23 cellular contexts compared by ENCODE assay signal in the genomic region with DNA sequence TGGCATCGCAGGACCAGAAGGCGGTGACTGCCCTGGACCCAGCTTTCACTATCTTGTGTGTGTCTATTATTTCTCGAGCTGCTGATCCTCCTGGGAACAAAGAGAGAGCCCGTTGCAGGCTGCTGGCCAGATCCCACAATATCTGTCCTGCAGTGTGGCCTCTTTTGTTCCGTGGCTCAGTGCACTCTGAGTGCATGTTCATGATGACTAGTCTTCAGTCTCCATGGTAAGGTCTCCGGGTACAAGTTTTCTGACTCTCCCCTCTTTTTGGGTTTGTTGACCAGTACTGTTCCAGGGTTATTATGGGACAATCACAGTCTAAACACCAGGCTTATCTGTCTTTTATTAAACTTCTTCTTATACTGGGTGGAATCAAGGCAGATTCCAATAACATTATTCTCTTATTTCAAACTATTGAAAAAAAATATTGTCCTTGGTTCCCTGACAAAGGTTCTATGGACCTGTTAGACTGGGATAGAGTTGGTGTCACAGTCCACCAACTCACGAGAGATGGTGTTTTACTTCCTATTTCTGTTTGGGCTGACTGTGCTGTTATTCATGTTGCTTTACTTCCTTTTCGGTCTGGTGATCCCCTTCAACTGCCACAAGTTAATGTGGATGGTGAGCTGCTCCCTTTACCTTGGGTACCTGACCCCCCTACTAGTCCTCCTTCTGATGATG.
"Had no signal": no experiment of that assay in that cellular context is flagged by ENCODE, and none has a peak within 500 bp of the region (broad histone marks: within the 10 kb centered on the region; RNA-seq: fewer than 3 reads in every experiment).

No MANE protein-coding gene starts in this region.

- DNase-seq: activated CD4-positive, alpha-beta T cell treated with anti-CD3 and anti-CD28 coated beads for 36 hours; activated CD4-positive, alpha-beta T cell treated with anti-CD3 and anti-CD28 coated beads, Interleukin-2, amount 50 U/mL, for 48 hours; activated CD8-positive, alpha-beta memory T cell treated with anti-CD3 and anti-CD28 coated beads, Interleukin-2, amount 10 ng/mL, durations not matched to agents 7 days and 5 days; activated naive CD4-positive, alpha-beta T cell treated with Interleukin-2 at 50 U/mL for 16 hours; activated naive CD8-positive, alpha-beta T cell treated with anti-CD3 and anti-CD28 coated beads, Interleukin-2, amount 50 U/mL, for 24 hours; activated T-cell treated with anti-CD3 and anti-CD28 coated beads, Interleukin-2, amount 50 U/mL, for 1 hour; anterior cingulate cortex; brain microvascular endothelial cell; central memory CD4-positive, alpha-beta T cell; dorsolateral prefrontal cortex; endodermal cell; erythroblast; left ventricle myocardium superior; occipital lobe; right cardiac atrium; stimulated activated CD4-positive, alpha-beta T cell treated with anti-CD3 and anti-CD28 coated beads, Interleukin-4, amount 100 ng/mL, for 1 hour; SW 1271; T-helper 2 cell; testis had no signal

- H3K36me3 Mint-ChIP-seq: activated CD8-positive, alpha-beta memory T cell treated with anti-CD3 and anti-CD28 coated beads, Interleukin-2, amount 10 ng/mL, durations not matched to agents 7 days and 5 days had no signal

- H3K36me3 ChIP-seq: brain microvascular endothelial cell, prostate gland had no signal

- H3K4me1 Mint-ChIP-seq: activated CD4-positive, alpha-beta T cell treated with anti-CD3 and anti-CD28 coated beads for 36 hours; activated CD8-positive, alpha-beta memory T cell treated with anti-CD3 and anti-CD28 coated beads, Interleukin-2, amount 10 ng/mL, durations not matched to agents 7 days and 5 days; activated naive CD8-positive, alpha-beta T cell treated with anti-CD3 and anti-CD28 coated beads, Interleukin-2, amount 50 U/mL, for 24 hours; activated T-helper 17 cell treated with anti-CD3 and anti-CD28 coated beads, Interleukin-2, amount 50 U/mL, for 72 hours; endodermal cell had no signal

- H3K27me3 Mint-ChIP-seq: activated CD8-positive, alpha-beta memory T cell treated with anti-CD3 and anti-CD28 coated beads, Interleukin-2, amount 10 ng/mL, durations not matched to agents 7 days and 5 days; activated naive CD8-positive, alpha-beta T cell treated with anti-CD3 and anti-CD28 coated beads, Interleukin-2, amount 50 U/mL, for 24 hours; type B pancreatic cell had no signal

- H3K27ac Mint-ChIP-seq: activated CD4-positive, alpha-beta T cell treated with anti-CD3 and anti-CD28 coated beads for 36 hours; activated CD8-positive, alpha-beta memory T cell treated with anti-CD3 and anti-CD28 coated beads, Interleukin-2, amount 10 ng/mL, durations not matched to agents 7 days and 5 days; activated naive CD8-positive, alpha-beta T cell treated with anti-CD3 and anti-CD28 coated beads, Interleukin-2, amount 50 U/mL, for 24 hours; activated T-helper 17 cell treated with anti-CD3 and anti-CD28 coated beads, Interleukin-2, amount 50 U/mL, for 72 hours; endodermal cell had no signal

- H3K27ac ChIP-seq: brain microvascular endothelial cell, dorsolateral prefrontal cortex, prostate gland, skin epidermis, testis had no signal

- H3K4me3 ChIP-seq: dorsolateral prefrontal cortex, prostate gland, skin epidermis, testis had no signal

- H3K27me3 ChIP-seq: brain microvascular endothelial cell, testis had no signal

- ATAC-seq: activated CD4-positive, alpha-beta T cell treated with anti-CD3 and anti-CD28 coated beads for 36 hours; activated CD8-positive, alpha-beta memory T cell treated with anti-CD3 and anti-CD28 coated beads, Interleukin-2, amount 10 ng/mL, durations not matched to agents 7 days and 5 days; activated naive CD8-positive, alpha-beta T cell treated with anti-CD3 and anti-CD28 coated beads, Interleukin-2, amount 50 U/mL, for 24 hours; activated T-helper 17 cell treated with anti-CD3 and anti-CD28 coated beads, Interleukin-2, amount 50 U/mL, for 72 hours; left ventricle myocardium superior; right cardiac atrium had no signal

- H3K4me3 Mint-ChIP-seq: activated CD4-positive, alpha-beta T cell treated with anti-CD3 and anti-CD28 coated beads for 36 hours; activated CD8-positive, alpha-beta memory T cell treated with anti-CD3 and anti-CD28 coated beads, Interleukin-2, amount 10 ng/mL, durations not matched to agents 7 days and 5 days; activated naive CD8-positive, alpha-beta T cell treated with anti-CD3 and anti-CD28 coated beads, Interleukin-2, amount 50 U/mL, for 24 hours; activated T-helper 17 cell treated with anti-CD3 and anti-CD28 coated beads, Interleukin-2, amount 50 U/mL, for 72 hours; endodermal cell; type B pancreatic cell had no signal

- H3K9me3 ChIP-seq: prostate gland, testis had no signal
